Comparison of ENCODE assay signal across 25 cellular contexts in genomic region chr14:101256266-101256665, GRCh38.
"Had no signal": no experiment of that assay in that cellular context is flagged by ENCODE, and none has a peak within 500 bp of the region (broad histone marks: within the 10 kb centered on the region; RNA-seq: fewer than 3 reads in every experiment).

No MANE protein-coding gene starts in this region.

- H3K27ac ChIP-seq: cardiac muscle cell, SJSA1 had no signal

- DNase-seq: activated CD4-positive, alpha-beta memory T cell treated with anti-CD3 and anti-CD28 coated beads for 36 hours; activated CD4-positive, alpha-beta T cell treated with anti-CD3 and anti-CD28 coated beads for 48 hours; activated CD4-positive, CD25-positive, alpha-beta regulatory T cell treated with anti-CD3 and anti-CD28 coated beads, Interleukin-2, amount 50 U/mL, for 72 hours; activated gamma-delta T cell; activated naive CD4-positive, alpha-beta T cell treated with anti-CD3 and anti-CD28 coated beads for 36 hours; activated T-cell treated with anti-CD3 and anti-CD28 coated beads for 4 hours; activated T-cell treated with anti-CD3 and anti-CD28 coated beads, Interleukin-2, amount 50 U/mL, for 48 hours; amygdala; Kasumi-1; NCI-H1105 treated with DMSO at 0.1 percent for 48 hours; NCI-H146; NCI-H187 treated with DMSO at 0.1 percent for 48 hours; NCI-H2081 treated with DMSO at 0.1 percent for 48 hours; NCI-H446; NCI-H524; PC-3; SHP77; T-helper 17 cell; T-helper 9 cell had no signal

- H3K4me1 ChIP-seq: SJSA1 had no signal

- H3K27me3 ChIP-seq: cardiac muscle cell, SJSA1 had no signal

- ATAC-seq: activated T-helper 17 cell treated with anti-CD3 and anti-CD28 coated beads, Interleukin-2, amount 50 U/mL, for 72 hours; PC-3; T-helper 17 cell; WTC11 had no signal

- FAIRE-seq: astrocyte, RCC 7860 had no signal

- H3K9me3 ChIP-seq: SJSA1 had no signal

- H3K36me3 ChIP-seq: cardiac muscle cell, SJSA1 had no signal

- H3K4me3 ChIP-seq: cardiac muscle cell, SJSA1 had no signal
